Comparison of ENCODE assay signal across 2 cellular contexts in genomic region chr19:35863018-35863417, GRCh38.
A peak's percentile ranks its signal among the peaks of the same experiment; 100 is the strongest.
TF ChIP-seq lines count a peak whose summit lies in the region.

No MANE protein-coding gene starts in this region.

TF ChIP-seq in HepG2, 621 proteins besides CTCF, POLR2A, EP300 and RAD21:
- peak; percentile 72 for TF ChIP-seq ZNF121 (CRISPR knock-in tag; IDR thresholded peaks at IDR 0.05)
- no peak for TF ChIP-seq NFE2 (CRISPR knock-in tag; IDR thresholded peaks at IDR 0.05)
- TF ChIP-seq ZNF572 (CRISPR knock-in tag; IDR thresholded peaks at IDR 0.05): no peak

TF ChIP-seq in IMR-90, 13 proteins besides CTCF, POLR2A, EP300 and RAD21:
- no peak for TF ChIP-seq RFX5 (IDR thresholded peaks at IDR 0.05; ENCODE audit: low read depth, low read length)
- TF ChIP-seq MAFK (IDR thresholded peaks at IDR 0.05; ENCODE audit: low read depth, low read length): no peak
- TF ChIP-seq MXI1 (IDR thresholded peaks at IDR 0.05; ENCODE audit: borderline replicate concordance, low read depth, low read length): no peak
- TF ChIP-seq USF2 (IDR thresholded peaks at IDR 0.05; ENCODE audit: low read depth, low read length): no peak
- TF ChIP-seq CEBPB (IDR thresholded peaks at IDR 0.05; ENCODE audit: low read depth, low read length): no peak
- TF ChIP-seq ELK1 (IDR thresholded peaks at IDR 0.05; ENCODE audit: borderline replicate concordance, low read depth, low read length): no peak
- TF ChIP-seq NFE2L2 (IDR thresholded peaks at IDR 0.05; ENCODE audit: low read depth, low read length): no peak
- no peak for TF ChIP-seq RCOR1 (IDR thresholded peaks at IDR 0.05; ENCODE audit: insufficient replicate concordance, low read length)
- no peak for TF ChIP-seq FOS (IDR thresholded peaks at IDR 0.05; ENCODE audit: low read depth, low read length)
- no peak for TF ChIP-seq CHD1 (IDR thresholded peaks at IDR 0.05; ENCODE audit: low read depth, low read length)
- no peak for TF ChIP-seq MAZ (IDR thresholded peaks at IDR 0.05; ENCODE audit: borderline replicate concordance, low read depth, low read length)
- TF ChIP-seq SMC3 (IDR thresholded peaks at IDR 0.05; ENCODE audit: low read depth, low read length): no peak
- no peak for TF ChIP-seq BHLHE40 (IDR thresholded peaks at IDR 0.05; ENCODE audit: low read depth, low read length)
